ENCODE assay signal across 21 cellular contexts in the genomic region with DNA sequence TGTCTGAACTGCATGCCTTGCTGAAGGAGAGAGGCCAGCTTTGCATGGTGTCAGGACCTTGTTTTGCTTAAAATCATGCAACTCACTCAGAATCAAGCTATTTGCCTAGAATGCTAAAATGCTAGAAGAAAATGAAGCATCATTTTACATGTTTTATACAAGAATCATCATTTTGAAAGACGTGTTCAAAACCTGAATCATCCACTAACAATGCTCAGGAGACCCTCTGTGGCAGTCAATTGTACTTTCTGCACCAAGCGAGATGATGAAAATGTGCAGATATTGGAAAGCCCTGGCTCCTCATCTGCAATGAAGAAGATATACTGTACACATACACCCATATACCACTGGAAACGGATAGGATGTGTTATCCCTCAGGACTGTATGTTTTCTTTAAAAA.
"Had no signal": no experiment of that assay in that cellular context is flagged by ENCODE, and none has a peak within 500 bp of the region (broad histone marks: within the 10 kb centered on the region; RNA-seq: fewer than 3 reads in every experiment).

No MANE protein-coding gene starts in this region.

- H3K36me3 ChIP-seq: SJSA1 had no signal

- ATAC-seq: activated CD8-positive, alpha-beta memory T cell treated with anti-CD3 and anti-CD28 coated beads, Interleukin-2, amount 10 ng/mL, durations not matched to agents 7 days and 5 days; PC-3 had no signal

- H3K9me3 Mint-ChIP-seq: activated CD4-positive, alpha-beta T cell treated with anti-CD3 and anti-CD28 coated beads, Interleukin-2, amount 10 ng/mL, durations not matched to agents 24 days and 14 days; activated T-helper 1 cell treated with anti-CD3 and anti-CD28 coated beads, Interleukin-12 subunit alpha, Interleukin-12 subunit beta, Interleukin-2, Interleukin-4 antibody, amounts not matched to agents 30 ng/mL and 10 ng/mL and 1 ng/mL, durations not matched to agents 14 hours and 24 hours and 36 hours had no signal

- H3K4me1 Mint-ChIP-seq: activated B cell treated with CpG ODN at 0.5 μM for 24 hours; activated CD4-positive, alpha-beta T cell treated with anti-CD3 and anti-CD28 coated beads, Interleukin-2, amount 10 ng/mL, durations not matched to agents 24 days and 14 days; activated CD8-positive, alpha-beta memory T cell treated with anti-CD3 and anti-CD28 coated beads, Interleukin-2, amount 10 ng/mL, durations not matched to agents 7 days and 5 days had no signal

- H3K27ac ChIP-seq: SJSA1 had no signal

- DNase-seq: activated B cell treated with CpG ODN at 0.5 μM for 24 hours; activated CD4-positive, alpha-beta T cell treated with anti-CD3 and anti-CD28 coated beads for 1 hour; activated CD4-positive, alpha-beta T cell treated with anti-CD3 and anti-CD28 coated beads, Interleukin-2, amount 10 ng/mL, durations not matched to agents 24 days and 14 days; activated CD4-positive, alpha-beta T cell treated with anti-CD3 and anti-CD28 coated beads, Interleukin-2, amount 50 U/mL, for 48 hours; activated CD8-positive, alpha-beta memory T cell treated with anti-CD3 and anti-CD28 coated beads, Interleukin-2, amount 10 ng/mL, durations not matched to agents 7 days and 5 days; activated effector memory CD4-positive, alpha-beta T cell treated with Interleukin-2 at 50 U/mL for 16 hours; activated naive CD4-positive, alpha-beta T cell treated with Interleukin-2 at 50 U/mL for 16 hours; activated T-cell treated with anti-CD3 and anti-CD28 coated beads, Interleukin-2, amount 50 U/mL, for 24 hours; central memory CD4-positive, alpha-beta T cell; NCI-H1105 treated with DMSO at 0.1 percent for 48 hours; NCI-H1436 treated with DMSO at 0.1 percent for 48 hours; NCI-H187; NCI-H510A treated with DMSO at 0.1 percent for 48 hours; NK-92 treated with Interleukin-12 subunit alpha and Interleukin-12 subunit beta, amount 100 ng/mL, for 24 hours; PC-3; SHP77; T-helper 2 cell; T1000 had no signal

- H3K27ac Mint-ChIP-seq: activated B cell treated with CpG ODN at 0.5 μM for 24 hours; activated CD4-positive, alpha-beta T cell treated with anti-CD3 and anti-CD28 coated beads, Interleukin-2, amount 10 ng/mL, durations not matched to agents 24 days and 14 days; activated CD8-positive, alpha-beta memory T cell treated with anti-CD3 and anti-CD28 coated beads, Interleukin-2, amount 10 ng/mL, durations not matched to agents 7 days and 5 days; activated naive CD8-positive, alpha-beta T cell; activated T-cell treated with anti-CD3 and anti-CD28 coated beads, Interleukin-2, amount 50 U/mL, for 24 hours; activated T-helper 1 cell treated with anti-CD3 and anti-CD28 coated beads, Interleukin-12 subunit alpha, Interleukin-12 subunit beta, Interleukin-2, Interleukin-4 antibody, amounts not matched to agents 30 ng/mL and 10 ng/mL and 1 ng/mL, durations not matched to agents 14 hours and 24 hours and 36 hours had no signal

- H3K27me3 ChIP-seq: SJSA1 had no signal

- H3K9me3 ChIP-seq: SJSA1 had no signal

- H3K4me3 Mint-ChIP-seq: activated B cell treated with CpG ODN at 0.5 μM for 24 hours; activated CD4-positive, alpha-beta T cell treated with anti-CD3 and anti-CD28 coated beads, Interleukin-2, amount 10 ng/mL, durations not matched to agents 24 days and 14 days; activated CD8-positive, alpha-beta memory T cell treated with anti-CD3 and anti-CD28 coated beads, Interleukin-2, amount 10 ng/mL, durations not matched to agents 7 days and 5 days; activated naive CD8-positive, alpha-beta T cell; activated T-cell treated with anti-CD3 and anti-CD28 coated beads, Interleukin-2, amount 50 U/mL, for 24 hours; activated T-helper 1 cell treated with anti-CD3 and anti-CD28 coated beads, Interleukin-12 subunit alpha, Interleukin-12 subunit beta, Interleukin-2, Interleukin-4 antibody, amounts not matched to agents 30 ng/mL and 10 ng/mL and 1 ng/mL, durations not matched to agents 14 hours and 24 hours and 36 hours had no signal

- H3K36me3 Mint-ChIP-seq: activated CD8-positive, alpha-beta memory T cell treated with anti-CD3 and anti-CD28 coated beads, Interleukin-2, amount 10 ng/mL, durations not matched to agents 7 days and 5 days; activated naive CD8-positive, alpha-beta T cell had no signal

- H3K27me3 Mint-ChIP-seq: activated B cell treated with CpG ODN at 0.5 μM for 24 hours; activated CD8-positive, alpha-beta memory T cell treated with anti-CD3 and anti-CD28 coated beads, Interleukin-2, amount 10 ng/mL, durations not matched to agents 7 days and 5 days; activated naive CD8-positive, alpha-beta T cell; activated T-cell treated with anti-CD3 and anti-CD28 coated beads, Interleukin-2, amount 50 U/mL, for 24 hours had no signal

- H3K4me3 ChIP-seq: SJSA1 had no signal
